Comparison of ENCODE assay signal across 29 cellular contexts in the genomic region with DNA sequence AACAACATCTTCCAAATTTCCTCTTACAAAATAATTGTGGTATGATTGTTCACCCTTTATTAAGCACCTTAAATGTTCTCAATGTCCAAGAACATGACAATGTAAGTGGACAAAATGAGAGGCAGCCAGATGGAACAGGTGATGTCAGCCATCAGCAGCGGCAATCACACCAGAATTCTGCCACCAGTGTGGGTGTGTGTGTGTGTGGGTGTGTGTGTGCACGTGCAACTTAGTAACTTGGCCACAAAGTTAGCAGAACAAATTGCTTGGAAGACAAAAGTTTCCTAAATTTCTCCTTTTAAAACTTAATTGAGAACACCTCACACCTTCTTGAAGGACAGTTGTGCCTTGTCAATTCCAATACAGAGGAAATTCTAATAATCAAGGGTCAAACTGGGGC. TPM values are rescaled to one million over a fixed set of nuclear protein-coding genes. Genes with fewer than 3 reads are reported as not detected.
"Had no signal": no experiment of that assay in that cellular context is flagged by ENCODE, and none has a peak within 500 bp of the region (broad histone marks: within the 10 kb centered on the region; RNA-seq: fewer than 3 reads in every experiment).

No MANE protein-coding gene starts in this region.

- FAIRE-seq: astrocyte, bronchial epithelial cell had no signal

- H3K36me3 ChIP-seq: brain microvascular endothelial cell, gastroesophageal sphincter had no signal

- H3K27ac ChIP-seq: brain microvascular endothelial cell, coronary artery, epithelial cell of prostate, esophagus squamous epithelium, gastroesophageal sphincter had no signal

- H3K4me1 ChIP-seq: gastroesophageal sphincter had no signal

- H3K27me3 ChIP-seq: brain microvascular endothelial cell, esophagus squamous epithelium, gastroesophageal sphincter had no signal

- H3K9me3 ChIP-seq: esophagus squamous epithelium, gastroesophageal sphincter had no signal

- DNase-seq: activated CD4-positive, alpha-beta memory T cell treated with anti-CD3 and anti-CD28 coated beads for 36 hours; activated CD4-positive, alpha-beta T cell treated with anti-CD3 and anti-CD28 coated beads for 36 hours; activated CD4-positive, alpha-beta T cell treated with anti-CD3 and anti-CD28 coated beads, Interleukin-2, amount 10 ng/mL, durations not matched to agents 24 days and 14 days; activated CD4-positive, CD25-positive, alpha-beta regulatory T cell; activated CD4-positive, CD25-positive, alpha-beta regulatory T cell treated with anti-CD3 and anti-CD28 coated beads, Interleukin-2, amount 50 U/mL, for 72 hours; activated CD8-positive, alpha-beta memory T cell treated with anti-CD3 and anti-CD28 coated beads, Interleukin-2, amount 10 ng/mL, durations not matched to agents 7 days and 5 days; activated CD8-positive, alpha-beta memory T cell treated with anti-CD3 and anti-CD28 coated beads, Interleukin-2, amount 50 U/mL, for 4 hours; activated CD8-positive, alpha-beta T cell treated with anti-CD3 and anti-CD28 coated beads, Interleukin-2, amount 10 ng/mL, durations not matched to agents 7 days and 5 days; activated gamma-delta T cell; activated naive CD4-positive, alpha-beta T cell; activated naive CD4-positive, alpha-beta T cell treated with anti-CD3 and anti-CD28 coated beads, Interleukin-2, amount 50 U/mL, for 16 hours; activated T-cell treated with anti-CD3 and anti-CD28 coated beads for 4 hours; activated T-cell treated with anti-CD3 and anti-CD28 coated beads, Interleukin-2, amount 50 U/mL, for 24 hours; activated T-cell treated with anti-CD3 and anti-CD28 coated beads, Interleukin-2, amount 50 U/mL, for 72 hours; amniotic stem cell; anterior cingulate cortex; brain microvascular endothelial cell; effector CD4-positive, alpha-beta T cell; effector memory CD8-positive, alpha-beta T cell; esophagus squamous epithelium; foreskin melanocyte; T-helper 2 cell had no signal

- H3K4me3 ChIP-seq: coronary artery, esophagus squamous epithelium, gastroesophageal sphincter had no signal

- ATAC-seq: activated CD4-positive, alpha-beta T cell treated with anti-CD3 and anti-CD28 coated beads for 36 hours; activated CD8-positive, alpha-beta memory T cell treated with anti-CD3 and anti-CD28 coated beads, Interleukin-2, amount 10 ng/mL, durations not matched to agents 7 days and 5 days; activated CD8-positive, alpha-beta T cell treated with anti-CD3 and anti-CD28 coated beads, Interleukin-2, amount 10 ng/mL, durations not matched to agents 7 days and 5 days; activated T-cell treated with anti-CD3 and anti-CD28 coated beads, Interleukin-2, amount 50 U/mL, for 72 hours; effector memory CD8-positive, alpha-beta T cell; gastroesophageal sphincter had no signal

RNA-seq across cellular contexts. Expression of gene LNX1, which starts 18.7 kb away (rescaled TPM):
- total RNA-seq: activated CD4-positive, alpha-beta memory T cell treated with anti-CD3 and anti-CD28 coated beads for 36 hours; activated CD4-positive, alpha-beta T cell treated with anti-CD3 and anti-CD28 coated beads for 36 hours; activated CD4-positive, alpha-beta T cell treated with anti-CD3 and anti-CD28 coated beads, Interleukin-2, amount 10 ng/mL, durations not matched to agents 24 days and 14 days; activated CD8-positive, alpha-beta memory T cell treated with anti-CD3 and anti-CD28 coated beads for 36 hours; activated CD8-positive, alpha-beta memory T cell treated with anti-CD3 and anti-CD28 coated beads, Interleukin-2, amount 10 ng/mL, durations not matched to agents 7 days and 5 days; activated CD8-positive, alpha-beta T cell treated with anti-CD3 and anti-CD28 coated beads, Interleukin-2, amount 10 ng/mL, durations not matched to agents 7 days and 5 days; T-helper 1 cell treated with Interleukin-12 subunit alpha and Interleukin-12 subunit beta and Interleukin-4 antibody, amounts not matched to agents 30 ng/mL and 1 ng/mL, for 36 hours had no signal
